Comparison of ENCODE assay signal across 10 cellular contexts in the genomic region with DNA sequence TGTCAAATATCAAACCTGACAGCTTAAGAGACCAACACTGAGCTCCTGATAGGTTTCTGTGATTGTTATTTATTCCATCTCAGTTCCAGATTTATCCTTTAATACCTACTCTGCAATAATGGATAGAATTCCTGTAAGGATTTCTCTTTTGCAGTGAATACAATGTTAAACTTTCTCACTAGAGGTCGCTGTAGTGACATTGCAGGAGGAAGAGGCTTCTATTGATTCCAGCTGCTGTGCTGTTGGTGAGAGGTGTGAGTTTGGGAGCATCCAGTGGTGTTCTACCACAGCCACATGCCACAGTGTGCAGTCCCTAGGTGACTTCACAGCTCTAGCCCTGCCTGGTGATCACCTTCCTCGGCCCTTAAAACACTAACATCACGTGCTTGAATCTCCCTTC. TPM values are rescaled to one million over a fixed set of nuclear protein-coding genes. Genes with fewer than 3 reads are reported as not detected.
DNase-seq lines count a peak whose midpoint lies in the region; ATAC-seq and TF ChIP-seq lines count a peak whose summit lies in the region.
"Had no signal": no experiment of that assay in that cellular context is flagged by ENCODE, and none has a peak within 500 bp of the region (broad histone marks: within the 10 kb centered on the region; RNA-seq: fewer than 3 reads in every experiment).

No MANE protein-coding gene starts in this region.

- ATAC-seq in right lobe of liver, result peak in 3 of 4 donors; percentile 32 to 60 (median 40)
- no peak for ATAC-seq in HG03342 (IDR thresholded peaks at IDR 0.05; ENCODE audit: unreplicated experiment)

- H3K27ac ChIP-seq in Karpas-422 (ENCODE audit: low read length) (no peak overlapping the region), adrenal gland (no peak overlapping the region), right lobe of liver (no peak overlapping the region), Peyer's patch (no peak overlapping the region)
- H3K27ac ChIP-seq: spleen had no signal

- WGBS in adrenal gland, 4 donors, result 0 to 44% (median 37%) methylated on average over 1 to 3 of the region's 3 CpGs
- 17% methylated on average over 3 of the region's 3 CpGs for WGBS in right lobe of liver (ENCODE audit: insufficient coverage, low coverage, low lambda C conversion rate, missing lambda C conversion rate)

- no peak for TF ChIP-seq CTCF in GM10248 (IDR thresholded peaks at IDR 0.05; ENCODE audit: control extremely low read depth, extremely low read depth, low read depth, missing control alignments)
- TF ChIP-seq CTCF in adrenal gland (IDR thresholded peaks at IDR 0.05), result peak; percentile 23 to 57 (median 35)
- TF ChIP-seq CTCF in right lobe of liver (IDR thresholded peaks at IDR 0.05), result peak; percentile 27 to 57 (median 47)
- TF ChIP-seq CTCF in Peyer's patch (IDR thresholded peaks at IDR 0.05), result peak in 3 of 6 experiments; percentile 36 to 46 (median 42)

- no peak overlapping the region for H3K9ac ChIP-seq in Karpas-422 (ENCODE audit: low read length)

- H3K36me3 ChIP-seq in Karpas-422 (ENCODE audit: insufficient read depth, low read length) (no peaks in the 10 kb centered on the region), adrenal gland (replicated peaks in 1 of 2) (no peaks in the 10 kb centered on the region), right lobe of liver (no peaks in the 10 kb centered on the region), Peyer's patch (no peaks in the 10 kb centered on the region)
- H3K36me3 ChIP-seq: spleen had no signal

- H3K79me2 ChIP-seq in Karpas-422 (ENCODE audit: low read length), result no peaks in the 10 kb centered on the region

- CTCF ChIA-PET in GM10248 (lab: Yijun Ruan, JAX), result interaction anchor here (0.9 to 1.3 kb wide), 4 partner anchors 12 to 88 kb away, joined by 3 to 4 read pairs (median 3); no protein-coding TSS in a partner anchor

- POLR2A ChIA-PET in GM10248 (lab: Yijun Ruan, JAX), result no interaction called here

- no peak overlapping the region for H3K4me2 ChIP-seq in Karpas-422 (ENCODE audit: low read depth, low read length, poor library complexity, severe bottlenecking)

- intact Hi-C loops in adrenal gland (cut with DNase I), result no loop called here
- intact Hi-C loops in right lobe of liver (cut with DNase I), result no loop called here
- intact Hi-C loops in posterior cingulate gyrus (cut with DNase I), result no loop called here

- H3K4me3 ChIP-seq in Karpas-422 (ENCODE audit: low read length) (no peak overlapping the region), adrenal gland (no peak overlapping the region), right lobe of liver (no peak overlapping the region), Peyer's patch (no peak overlapping the region)
- H3K4me3 ChIP-seq: spleen had no signal

- no peaks in the 10 kb centered on the region for H4K20me1 ChIP-seq in Karpas-422 (ENCODE audit: insufficient read depth, low read depth, low read length)

- peak; percentile 2 for DNase-seq in GM10248 (ENCODE audit: extremely low spot score)
- peak; percentile 72 for DNase-seq in Karpas-422
- no peak for DNase-seq in adrenal gland
- no peak for DNase-seq in right lobe of liver
- DNase-seq in Peyer's patch, result no peak
- no peak for DNase-seq in effector CD4-positive, alpha-beta T cell
- no peak for DNase-seq in posterior cingulate gyrus
- DNase-seq: spleen, T-helper 1 cell had no signal

- H2AFZ ChIP-seq in Karpas-422 (ENCODE audit: low read length), result no peak overlapping the region

- H3K9me2 ChIP-seq in Karpas-422 (replicated peaks; ENCODE audit: insufficient read depth, low read length), result no peaks in the 10 kb centered on the region

- peaks cover 15% of the 10 kb centered on the region for H3K9me3 ChIP-seq in Karpas-422 (ENCODE audit: low read length)
- no peaks in the 10 kb centered on the region for H3K9me3 ChIP-seq in adrenal gland (replicated peaks in 1 of 3)
- H3K9me3 ChIP-seq in right lobe of liver, result no peaks in the 10 kb centered on the region
- no peaks in the 10 kb centered on the region for H3K9me3 ChIP-seq in Peyer's patch
- H3K9me3 ChIP-seq: spleen had no signal

- TF ChIP-seq POLR2A in adrenal gland (IDR thresholded peaks at IDR 0.05) (no peak), right lobe of liver (IDR thresholded peaks at IDR 0.05) (no peak), Peyer's patch (IDR thresholded peaks at IDR 0.05) (no peak)

- H3K27me3 ChIP-seq in Karpas-422 (ENCODE audit: low read length), result no peaks in the 10 kb centered on the region
- no peaks in the 10 kb centered on the region for H3K27me3 ChIP-seq in adrenal gland
- H3K27me3 ChIP-seq in right lobe of liver, result no peaks in the 10 kb centered on the region
- no peaks in the 10 kb centered on the region for H3K27me3 ChIP-seq in Peyer's patch
- H3K27me3 ChIP-seq: spleen had no signal

- no peaks in the 10 kb centered on the region for H3K4me1 ChIP-seq in Karpas-422 (ENCODE audit: low read length)
- no peaks in the 10 kb centered on the region for H3K4me1 ChIP-seq in adrenal gland (replicated peaks in 1 of 2)
- H3K4me1 ChIP-seq in right lobe of liver, result no peaks in the 10 kb centered on the region
- H3K4me1 ChIP-seq in Peyer's patch, result no peaks in the 10 kb centered on the region
- H3K4me1 ChIP-seq: spleen had no signal

RNA-seq across cellular contexts. Expression of a gene that starts 34.6 kb away (rescaled TPM):
- not detected in 2 replicates for total RNA-seq in Karpas-422 (2014; rRNA removed; shearing (Covaris generic); ENCODE audit: low replicate concordance)
- total RNA-seq in adrenal gland (not detected), right lobe of liver (not detected), Peyer's patch (not detected)
- not detected for polyA plus RNA-seq in adrenal gland
- total RNA-seq: spleen had no signal
- polyA plus RNA-seq: spleen had no signal

Comparison
In these comparisons a context has a peak if more than half of its experiments do, and no peak if none do; other contexts are left out.
1. DNase-seq: peak in GM10248 (single experiment) and Karpas-422 (single experiment); none in adrenal gland (0 of 7), right lobe of liver (0 of 3), Peyer's patch (0 of 3), effector CD4-positive, alpha-beta T cell (single experiment) and posterior cingulate gyrus (0 of 10).